ENCODE assay signal across 9 cellular contexts in the genomic region with DNA sequence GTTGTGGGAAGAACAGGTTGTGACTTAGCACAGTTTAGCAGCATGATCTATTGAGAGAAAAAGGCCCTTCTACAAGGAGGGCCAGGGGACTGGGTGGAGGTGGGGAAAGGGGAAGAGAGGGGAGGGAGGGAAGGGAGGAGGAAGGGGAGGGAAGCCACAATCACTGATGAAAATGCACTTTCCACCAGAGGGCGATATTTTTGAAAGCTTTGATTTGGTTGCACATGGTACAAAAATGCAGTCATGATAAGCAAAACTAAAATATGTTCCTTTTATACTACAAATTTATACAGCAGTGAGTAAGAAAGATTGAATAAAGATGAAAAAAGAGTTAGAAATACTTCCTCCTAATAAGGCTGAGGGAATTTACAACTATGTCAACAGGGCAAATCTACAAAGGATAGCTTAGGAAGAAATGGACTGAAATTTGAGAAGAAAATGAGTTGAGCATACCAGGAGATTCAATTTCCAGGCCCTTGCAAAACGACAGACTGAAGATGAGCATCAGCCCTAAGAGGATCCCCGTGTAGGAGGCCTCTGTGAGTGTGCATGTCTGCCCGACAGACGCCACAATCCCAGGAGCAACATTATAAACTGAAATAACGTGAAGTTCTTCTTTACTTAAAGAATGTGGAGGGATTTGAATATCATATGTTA. TPM values are rescaled to one million over a fixed set of nuclear protein-coding genes. Genes with fewer than 3 reads are reported as not detected.
DNase-seq lines count a peak whose midpoint lies in the region; ATAC-seq and TF ChIP-seq lines count a peak whose summit lies in the region.
"Had no signal": no experiment of that assay in that cellular context is flagged by ENCODE, and none has a peak within 500 bp of the region (broad histone marks: within the 10 kb centered on the region; RNA-seq: fewer than 3 reads in every experiment).

No MANE protein-coding gene starts in this region.

- TF ChIP-seq CTCF in C4-2B (conservative IDR thresholded peaks at IDR 0.05) (peak; percentile 74), GM12874 (IDR thresholded peaks at IDR 0.05; ENCODE audit: insufficient read depth, low read depth, low read length) (peak; percentile 51; the same call in 1 of the 2 replicates), LNCaP clone FGC (IDR thresholded peaks at IDR 0.05; ENCODE audit: control insufficient read depth, extremely low read depth, insufficient read depth) (peak; percentile 66)

- DNase-seq in LNCaP clone FGC (ENCODE audit: low read depth) (peak; percentile 35), SKM-1 treated with dmso at 0.1 percent for 144 hours (lab: John Stamatoyannopoulos, UW; ENCODE audit: unreplicated experiment) (peak; percentile 53), fibroblast of the conjunctiva (ENCODE audit: low read depth) (peak; percentile 28), renal cortical epithelial cell (ENCODE audit: low read depth) (peak; percentile 53), ecto neural progenitor cell (ENCODE audit: low spot score) (no peak)

- no peak for ATAC-seq in GM21717 (IDR thresholded peaks at IDR 0.05; ENCODE audit: unreplicated experiment)

- no peak overlapping the region for H3K4me3 ChIP-seq in LNCaP clone FGC (ENCODE audit: low read depth, low read length)

- H3K27ac ChIP-seq in C4-2B = no peak overlapping the region

RNA-seq across cellular contexts. Expression of gene SH3YL1, which starts 17.2 kb away (rescaled TPM):
- total RNA-seq in renal cortical epithelial cell = 47.1 and 59.5 TPM in 2 replicates

RNA-seq across cellular contexts. Expression of gene ACP1, which starts 18.1 kb away (rescaled TPM):
- total RNA-seq in renal cortical epithelial cell = 117 and 127 TPM in 2 replicates

RNA-seq across cellular contexts. Expression of gene ALKAL2, which starts 41.3 kb away (rescaled TPM):
- 3.9 and 12.9 TPM in 2 replicates for total RNA-seq in renal cortical epithelial cell
- total RNA-seq: skeletal muscle tissue had no signal
